ENCODE assay signal across 8 cellular contexts in genomic region chr18:68721681-68722583, GRCh38. TPM values are rescaled to one million over a fixed set of nuclear protein-coding genes. Genes with fewer than 3 reads are reported as not detected.
DNase-seq lines count a peak whose midpoint lies in the region; ATAC-seq and TF ChIP-seq lines count a peak whose summit lies in the region.
"Had no signal": no experiment of that assay in that cellular context is flagged by ENCODE, and none has a peak within 500 bp of the region (broad histone marks: within the 10 kb centered on the region; RNA-seq: fewer than 3 reads in every experiment).

No MANE protein-coding gene starts in this region.

- no peak overlapping the region for H3K27ac ChIP-seq in RWPE2 (ENCODE audit: poor library complexity, severe bottlenecking)

- no peaks in the 10 kb centered on the region for H3K4me1 ChIP-seq in RWPE2 (ENCODE audit: insufficient read depth, poor library complexity, severe bottlenecking)
- H3K4me1 ChIP-seq: pancreas had no signal

- in situ Hi-C loops in KBM-7 (cut with MboI; ENCODE audit: low pct_unique_long_range_greater_than_20kb, low sequenced_read_pairs), result no loop called here

- TF ChIP-seq CTCF in RWPE2 (IDR thresholded peaks at IDR 0.05; ENCODE audit: poor library complexity, severe bottlenecking), result no peak

- H3K27me3 ChIP-seq in RWPE2 (ENCODE audit: insufficient read depth, poor library complexity, severe bottlenecking), result no peaks in the 10 kb centered on the region
- H3K27me3 ChIP-seq: pancreas had no signal

- DNase-seq in RWPE2 (ENCODE audit: low spot score) (no peak), iris pigment epithelial cell (ENCODE audit: low read depth) (peak; percentile 72), KBM-7 (no peak), NCI-H2227 treated with DMSO at 0.1 percent for 48 hours (lab: John Stamatoyannopoulos, UW) (no peak), H4 (ENCODE audit: low spot score) (no peak)
- DNase-seq: pancreas had no signal

- no peaks in the 10 kb centered on the region for H3K9me3 ChIP-seq in RWPE2 (ENCODE audit: severe bottlenecking)
- H3K9me3 ChIP-seq: pancreas had no signal

- ATAC-seq in GM18873 (IDR thresholded peaks at IDR 0.05; ENCODE audit: low FRiP score, unreplicated experiment), result peak; percentile 82
- peak; percentile 90 for ATAC-seq in HG02870 (IDR thresholded peaks at IDR 0.05; ENCODE audit: unreplicated experiment)
- peak; percentile 42; the same call in 2 of the 3 replicates for ATAC-seq in RWPE2 (ENCODE audit: low read depth)

- peak overlapping the region; percentile 10 for H3K4me3 ChIP-seq in RWPE2 (ENCODE audit: severe bottlenecking)

- H3K36me3 ChIP-seq in RWPE2 (ENCODE audit: low read depth), result no peaks in the 10 kb centered on the region
- H3K36me3 ChIP-seq: pancreas had no signal

RNA-seq across cellular contexts. Expression of gene TMX3, which starts 7.0 kb away (rescaled TPM):
- 60.4 and 62.4 TPM in 2 replicates for total RNA-seq in H4 (2014; rRNA removed; shearing (Covaris generic))
